Comparison of ENCODE assay signal across 12 cellular contexts in genomic region chr6:158763440-158764187, GRCh38. TPM values are rescaled to one million over a fixed set of nuclear protein-coding genes. Genes with fewer than 3 reads are reported as not detected.
A peak's percentile ranks its signal among the peaks of the same experiment; 100 is the strongest.
DNase-seq lines count a peak whose midpoint lies in the region; ATAC-seq and TF ChIP-seq lines count a peak whose summit lies in the region.
"Had no signal": no experiment of that assay in that cellular context is flagged by ENCODE, and none has a peak within 500 bp of the region (broad histone marks: within the 10 kb centered on the region; RNA-seq: fewer than 3 reads in every experiment).

No MANE protein-coding gene starts in this region.

- no peak overlapping the region for H3K4me2 ChIP-seq in H9 (ENCODE audit: insufficient read depth, insufficient read length, low read length)

- no peak overlapping the region for H3T11ph ChIP-seq in H9 (ENCODE audit: low read length)

- no peaks in the 10 kb centered on the region for H3K23me2 ChIP-seq in H9 (ENCODE audit: insufficient read length, low read depth, low read length, poor library complexity, severe bottlenecking)

- no CpG with 5 or more reads among the region's 11 CpGs for WGBS in H9 (ENCODE audit: extremely low coverage, insufficient read length, low lambda C conversion rate)

- no peak overlapping the region for H3K27ac ChIP-seq in CD4-positive, CD25-positive, alpha-beta regulatory T cell (ENCODE audit: insufficient read depth, low read length, poor library complexity, severe bottlenecking)
- no peak overlapping the region for H3K27ac ChIP-seq in H9 (ENCODE audit: insufficient read length, low read depth, low read length)
- H3K27ac ChIP-seq: pancreas had no signal

- intact Hi-C loops in mucosa of descending colon (cut with DNase I, micrococcal nuclease), result no loop called here

- H2BK15ac ChIP-seq in H9 (ENCODE audit: low read depth, low read length), result no peak overlapping the region

- peak overlapping the region in 2 of 4 donors; percentile 43 to 47 for H3K4me3 Mint-ChIP-seq in CD4-positive, CD25-positive, alpha-beta regulatory T cell
- H3K4me3 Mint-ChIP-seq in H9, result no peak overlapping the region
- H3K4me3 Mint-ChIP-seq in activated naive CD8-positive, alpha-beta T cell treated with anti-CD3 and anti-CD28 coated beads, Interleukin-2, amount 50 U/mL, for 24 hours, result no peak overlapping the region

- H3K14ac ChIP-seq in H9 (ENCODE audit: insufficient read depth, low read length), result no peak overlapping the region

- DNase-seq in CD4-positive, CD25-positive, alpha-beta regulatory T cell, result no peak
- DNase-seq in H9, result no peak
- no peak for DNase-seq in activated naive CD8-positive, alpha-beta T cell treated with anti-CD3 and anti-CD28 coated beads, Interleukin-2, amount 50 U/mL, for 24 hours
- no peak for DNase-seq in mucosa of descending colon
- DNase-seq in NCI-H69 (lab: John Stamatoyannopoulos, UW), result no peak
- DNase-seq in T-helper 9 cell, result no peak
- DNase-seq in iPS-NIHi11 (ENCODE audit: low spot score), result no peak
- DNase-seq: IMR-90; NCI-H1694; pancreas; stimulated activated naive CD4-positive, alpha-beta T cell had no signal

- no peak overlapping the region for H2BK120ac ChIP-seq in H9 (ENCODE audit: low read depth, low read length, poor library complexity, severe bottlenecking)

- H2BK12ac ChIP-seq in H9 (ENCODE audit: insufficient read length, low read depth, low read length), result no peak overlapping the region

- H3K56ac ChIP-seq in H9 (ENCODE audit: insufficient read length, low read depth, low read length), result no peak overlapping the region

- no peak overlapping the region for H3K4ac ChIP-seq in H9 (ENCODE audit: low read depth, low read length)

- peak in 1 of 2 donors; percentile 10 for ATAC-seq in CD4-positive, CD25-positive, alpha-beta regulatory T cell (ENCODE audit: low read depth in 2 of 2)
- no peak for ATAC-seq in activated naive CD8-positive, alpha-beta T cell treated with anti-CD3 and anti-CD28 coated beads, Interleukin-2, amount 50 U/mL, for 24 hours
- ATAC-seq in mucosa of descending colon (peak; percentile 2), GM21390 (IDR thresholded peaks at IDR 0.05; ENCODE audit: unreplicated experiment) (no peak)

- peak overlapping the region in 2 of 3 donors; percentile 65 to 80 for H3K27ac Mint-ChIP-seq in CD4-positive, CD25-positive, alpha-beta regulatory T cell
- peak overlapping the region in 2 of 3 experiments; percentile 36 to 91; a peak in 3 of 7 replicates for H3K27ac Mint-ChIP-seq in H9
- H3K27ac Mint-ChIP-seq in activated naive CD8-positive, alpha-beta T cell treated with anti-CD3 and anti-CD28 coated beads, Interleukin-2, amount 50 U/mL, for 24 hours, result peak overlapping the region; percentile 73

- H3K23ac ChIP-seq in H9 (ENCODE audit: insufficient read length, low read depth, low read length), result no peak overlapping the region

- H3K4me3 ChIP-seq in CD4-positive, CD25-positive, alpha-beta regulatory T cell (ENCODE audit: low read depth, low read length), result no peak overlapping the region
- no peak overlapping the region for H3K4me3 ChIP-seq in mucosa of descending colon
- H3K4me3 ChIP-seq: pancreas had no signal

- H3K27me3 ChIP-seq in CD4-positive, CD25-positive, alpha-beta regulatory T cell (ENCODE audit: control insufficient read depth, insufficient read depth, low read length), result no peaks in the 10 kb centered on the region
- no peaks in the 10 kb centered on the region for H3K27me3 ChIP-seq in H9 (ENCODE audit: insufficient read depth, low read length)
- H3K27me3 ChIP-seq: pancreas had no signal

- no peak overlapping the region for H3K18ac ChIP-seq in H9 (ENCODE audit: insufficient read length, low read depth, low read length)

- H2BK5ac ChIP-seq in H9 (ENCODE audit: insufficient read length, low read length), result no peak overlapping the region

- H4K91ac ChIP-seq in H9 (ENCODE audit: insufficient read length, low read depth, low read length), result no peak overlapping the region

- peaks cover 49% of the 10 kb centered on the region for H3K36me3 Mint-ChIP-seq in CD4-positive, CD25-positive, alpha-beta regulatory T cell
- H3K36me3 Mint-ChIP-seq in H9 (ENCODE audit: insufficient read depth in 1 of 3, low read depth in 3 of 3), result peaks cover 28 to 47% (median 39%) of the 10 kb centered on the region in 3 experiments; a peak in 6 of 7 replicates
- peaks cover 64% of the 10 kb centered on the region for H3K36me3 Mint-ChIP-seq in activated naive CD8-positive, alpha-beta T cell treated with anti-CD3 and anti-CD28 coated beads, Interleukin-2, amount 50 U/mL, for 24 hours (ENCODE audit: low read depth)

- peaks cover 0 to 3% (median 0%) of the 10 kb centered on the region in 7 donors for H3K9me3 Mint-ChIP-seq in CD4-positive, CD25-positive, alpha-beta regulatory T cell
- no peaks in the 10 kb centered on the region for H3K9me3 Mint-ChIP-seq in H9
- no peaks in the 10 kb centered on the region for H3K9me3 Mint-ChIP-seq in activated naive CD8-positive, alpha-beta T cell treated with anti-CD3 and anti-CD28 coated beads, Interleukin-2, amount 50 U/mL, for 24 hours

- H4K8ac ChIP-seq in H9 (replicated peaks; ENCODE audit: insufficient read length, low read depth, low read length), result no peak overlapping the region

- H3K79me1 ChIP-seq in H9 (ENCODE audit: insufficient read depth, low read depth, low read length, poor library complexity, severe bottlenecking), result no peaks in the 10 kb centered on the region

- H2AFZ ChIP-seq in H9 (ENCODE audit: low read length), result no peak overlapping the region

- H3K9me3 ChIP-seq in CD4-positive, CD25-positive, alpha-beta regulatory T cell (ENCODE audit: control insufficient read depth in 2 of 2, low read length in 2 of 2), result no peaks in the 10 kb centered on the region
- H3K9me3 ChIP-seq in H9 (ENCODE audit: control insufficient read depth, low read depth, low read length) (no peaks in the 10 kb centered on the region), mucosa of descending colon (no peaks in the 10 kb centered on the region)
- H3K9me3 ChIP-seq: pancreas had no signal

- peaks cover 0 to 3% (median 0%) of the 10 kb centered on the region in 4 donors for H3K4me1 Mint-ChIP-seq in CD4-positive, CD25-positive, alpha-beta regulatory T cell
- peaks cover 13 to 20% of the 10 kb centered on the region in 2 experiments for H3K4me1 Mint-ChIP-seq in H9
- H3K4me1 Mint-ChIP-seq in activated naive CD8-positive, alpha-beta T cell treated with anti-CD3 and anti-CD28 coated beads, Interleukin-2, amount 50 U/mL, for 24 hours, result peaks cover 6% of the 10 kb centered on the region

- no peaks in the 10 kb centered on the region for H3K4me1 ChIP-seq in CD4-positive, CD25-positive, alpha-beta regulatory T cell (ENCODE audit: control insufficient read depth, insufficient read depth, low read length, poor library complexity, severe bottlenecking)
- H3K4me1 ChIP-seq in H9 (ENCODE audit: insufficient read depth, low read length), result peaks cover 2% of the 10 kb centered on the region; the same call in 1 of the 2 replicates
- no peaks in the 10 kb centered on the region for H3K4me1 ChIP-seq in mucosa of descending colon (ENCODE audit: low read depth)
- H3K4me1 ChIP-seq: pancreas had no signal

- no peak overlapping the region for H3K9ac ChIP-seq in H9 (ENCODE audit: extremely low read depth, insufficient read length, low read length)

- H4K20me1 ChIP-seq in H9 (ENCODE audit: control insufficient read depth, insufficient read depth, insufficient read length), result no peaks in the 10 kb centered on the region

- H2BK20ac ChIP-seq in H9 (ENCODE audit: low read depth, low read length, poor library complexity, severe bottlenecking), result no peak overlapping the region

- no peaks in the 10 kb centered on the region for H3K27me3 Mint-ChIP-seq in CD4-positive, CD25-positive, alpha-beta regulatory T cell
- peaks cover 3% of the 10 kb centered on the region for H3K27me3 Mint-ChIP-seq in H9 (ENCODE audit: low read depth)
- no peaks in the 10 kb centered on the region for H3K27me3 Mint-ChIP-seq in activated naive CD8-positive, alpha-beta T cell treated with anti-CD3 and anti-CD28 coated beads, Interleukin-2, amount 50 U/mL, for 24 hours

- no peaks in the 10 kb centered on the region for H3K79me2 ChIP-seq in H9 (ENCODE audit: insufficient read depth, low read length)

- peaks cover 59% of the 10 kb centered on the region for H3K36me3 ChIP-seq in CD4-positive, CD25-positive, alpha-beta regulatory T cell (ENCODE audit: control insufficient read depth, insufficient read depth, low read length)
- peaks cover 9% of the 10 kb centered on the region for H3K36me3 ChIP-seq in mucosa of descending colon (ENCODE audit: low read depth)

- H2AK5ac ChIP-seq in H9 (ENCODE audit: insufficient read length, low read length), result no peak overlapping the region

- no peak overlapping the region for H4K5ac ChIP-seq in H9 (ENCODE audit: insufficient read length, low read depth, low read length)

- no peak for TF ChIP-seq CTCF in H9 (conservative IDR thresholded peaks at IDR 0.05)
- TF ChIP-seq CTCF in mucosa of descending colon (IDR thresholded peaks at IDR 0.05), result no peak

RNA-seq across cellular contexts. Expression of gene EZR, which starts 55.6 kb away (rescaled TPM):
- 559 TPM for total RNA-seq in CD4-positive, CD25-positive, alpha-beta regulatory T cell
- polyA plus RNA-seq in CD4-positive, CD25-positive, alpha-beta regulatory T cell, result 100 to 1,000 TPM; 310 to 497 (median 365) TPM
- total RNA-seq in H9 (2021) (375 and 393 TPM in 2 replicates), mucosa of descending colon (100 to 1,000 TPM; 220 to 421 (median 334) TPM)
